ENCODE assay signal across 9 cellular contexts in the genomic region with DNA sequence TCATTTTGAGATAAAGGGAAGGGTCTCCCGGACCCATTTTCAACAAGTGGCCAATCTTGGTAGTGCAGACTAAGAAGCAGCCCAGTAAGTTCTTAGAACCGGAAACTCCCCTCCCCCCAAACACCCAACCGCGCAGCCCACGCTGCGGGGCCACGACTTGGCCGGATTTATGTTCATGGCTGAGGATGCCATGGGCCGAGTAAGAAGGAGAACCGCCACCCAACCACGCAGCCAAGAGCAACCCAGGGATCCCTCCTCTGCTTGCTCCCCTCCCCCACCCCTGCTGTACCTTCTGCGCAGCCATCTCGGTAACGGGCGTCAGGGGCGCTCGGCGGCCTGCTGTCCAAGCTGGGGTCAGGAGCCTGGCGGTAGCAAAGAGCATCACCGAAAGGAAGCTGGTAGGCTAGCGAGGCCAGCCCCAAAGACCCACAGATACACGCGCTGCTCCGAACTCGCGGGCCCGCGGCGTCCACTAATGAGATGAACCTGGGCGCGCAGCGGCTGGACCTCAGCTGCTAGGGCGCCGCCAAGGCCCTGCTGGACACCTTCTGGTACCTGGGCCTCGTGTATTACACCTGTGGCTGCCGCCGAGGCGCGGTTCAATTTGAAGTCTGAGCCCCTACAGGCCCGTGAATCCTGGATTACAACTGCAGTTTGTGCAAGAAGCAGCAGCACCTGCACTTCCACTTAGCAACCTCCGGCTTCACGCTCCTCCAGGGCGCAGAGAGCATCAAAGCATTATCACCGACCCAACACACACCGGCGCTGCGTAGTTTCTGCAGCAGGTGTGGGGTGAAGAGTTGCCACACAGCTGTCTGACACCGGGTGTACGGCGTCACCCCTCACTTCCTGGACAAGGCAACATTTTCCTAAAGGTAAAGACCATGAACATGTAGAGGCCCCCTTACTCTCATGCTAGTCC.
DNase-seq lines count a peak whose midpoint lies in the region; ATAC-seq and TF ChIP-seq lines count a peak whose summit lies in the region.
"Had no signal": no experiment of that assay in that cellular context is flagged by ENCODE, and none has a peak within 500 bp of the region (broad histone marks: within the 10 kb centered on the region; RNA-seq: fewer than 3 reads in every experiment).

No MANE protein-coding gene starts in this region.

- H3K36me3 Mint-ChIP-seq in activated CD8-positive, alpha-beta T cell treated with anti-CD3 and anti-CD28 coated beads, Interleukin-2, amount 10 ng/mL, durations not matched to agents 7 days and 5 days (ENCODE audit: low read depth), result peaks cover 3% of the 10 kb centered on the region

- CTCF ChIA-PET in activated CD8-positive, alpha-beta T cell treated with anti-CD3 and anti-CD28 coated beads, Interleukin-2, amount 10 ng/mL, durations not matched to agents 7 days and 5 days (lab: Charles Lee), result interaction anchor here (1.3 kb wide), 2 partner anchors 59 to 63 kb away, joined by 4 read pairs; no protein-coding TSS in a partner anchor

- peak; percentile 65 for DNase-seq in activated CD8-positive, alpha-beta T cell treated with anti-CD3 and anti-CD28 coated beads, Interleukin-2, amount 10 ng/mL, durations not matched to agents 7 days and 5 days
- DNase-seq in nucleus accumbens (lab: John Stamatoyannopoulos, UW) (peak in 31 of 56 donors; percentile 0 to 58 (median 15)), testis (peak; percentile 43), GOT3 (lab: John Stamatoyannopoulos, UW) (no peak), dedifferentiated amniotic fluid mesenchymal stem cell (ENCODE audit: extremely low spot score) (no peak)

- H3K4me3 ChIP-seq in HUES6 (ENCODE audit: low read depth, low read length) (peak overlapping the region; percentile 58), endocrine pancreas (ENCODE audit: control insufficient read depth, insufficient read depth, low read length) (peak overlapping the region; percentile 83), testis (peak overlapping the region; percentile 61 to 62)

- H3K9me3 ChIP-seq in HUES6 (ENCODE audit: control insufficient read depth, insufficient read depth, low read depth, low read length) (peaks cover 24% of the 10 kb centered on the region), endocrine pancreas (ENCODE audit: control insufficient read depth, low read length) (no peaks in the 10 kb centered on the region), testis (no peaks in the 10 kb centered on the region)

- intact Hi-C loops in testis (cut with DNase I; ENCODE audit: low total_unique reads), result no loop called here

- TF ChIP-seq CTCF in testis (IDR thresholded peaks at IDR 0.05), result peak in 2 of 3 experiments; percentile 42 to 51

- TF ChIP-seq POLR2A in testis (IDR thresholded peaks at IDR 0.05), result no peak

- H3K9ac ChIP-seq in HUES6 (ENCODE audit: low read length) (no peak overlapping the region), endocrine pancreas (ENCODE audit: control insufficient read depth, insufficient read depth, low read length) (peak overlapping the region; percentile 2)

- H3K4me3 Mint-ChIP-seq in activated CD8-positive, alpha-beta T cell treated with anti-CD3 and anti-CD28 coated beads, Interleukin-2, amount 10 ng/mL, durations not matched to agents 7 days and 5 days, result peak overlapping the region; percentile 84

- H3K27ac ChIP-seq in HUES6 (ENCODE audit: low read depth, low read length), result no peak overlapping the region
- H3K27ac ChIP-seq in testis, result peak overlapping the region; percentile 41 to 50

- H3K4me1 Mint-ChIP-seq in activated CD8-positive, alpha-beta T cell treated with anti-CD3 and anti-CD28 coated beads, Interleukin-2, amount 10 ng/mL, durations not matched to agents 7 days and 5 days (ENCODE audit: low read depth), result peaks cover 17% of the 10 kb centered on the region

- H3K9me3 Mint-ChIP-seq in activated CD8-positive, alpha-beta T cell treated with anti-CD3 and anti-CD28 coated beads, Interleukin-2, amount 10 ng/mL, durations not matched to agents 7 days and 5 days (ENCODE audit: insufficient read depth), result no peaks in the 10 kb centered on the region

- H3K27me3 Mint-ChIP-seq in activated CD8-positive, alpha-beta T cell treated with anti-CD3 and anti-CD28 coated beads, Interleukin-2, amount 10 ng/mL, durations not matched to agents 7 days and 5 days (ENCODE audit: low read depth), result no peaks in the 10 kb centered on the region

- H3K4me1 ChIP-seq in HUES6 (ENCODE audit: control insufficient read depth, insufficient read depth, low read length) (no peaks in the 10 kb centered on the region; the same call in 1 of the 2 replicates), endocrine pancreas (ENCODE audit: control insufficient read depth, insufficient read depth, low read length) (no peaks in the 10 kb centered on the region), testis (no peaks in the 10 kb centered on the region)

- POLR2A ChIA-PET in activated CD8-positive, alpha-beta T cell treated with anti-CD3 and anti-CD28 coated beads, Interleukin-2, amount 10 ng/mL, durations not matched to agents 7 days and 5 days (lab: Charles Lee), result interaction anchor here (0.7 kb wide), 1 partner anchor 26 kb away, joined by 3 read pairs; no protein-coding TSS in a partner anchor

- ATAC-seq in activated CD8-positive, alpha-beta T cell treated with anti-CD3 and anti-CD28 coated beads, Interleukin-2, amount 10 ng/mL, durations not matched to agents 7 days and 5 days, result peak; percentile 91
- ATAC-seq in GM19328 (IDR thresholded peaks at IDR 0.05; ENCODE audit: unreplicated experiment), result no peak
- ATAC-seq: Panc1 had no signal

- H3K36me3 ChIP-seq in HUES6 (ENCODE audit: control insufficient read depth, insufficient read depth, low read length) (no peaks in the 10 kb centered on the region), endocrine pancreas (ENCODE audit: control insufficient read depth, insufficient read depth, low read length) (no peaks in the 10 kb centered on the region), testis (ENCODE audit: low read depth, missing control alignments) (no peaks in the 10 kb centered on the region)

- H3K27ac Mint-ChIP-seq in activated CD8-positive, alpha-beta T cell treated with anti-CD3 and anti-CD28 coated beads, Interleukin-2, amount 10 ng/mL, durations not matched to agents 7 days and 5 days, result peak overlapping the region; percentile 89

- H3K27me3 ChIP-seq in HUES6 (ENCODE audit: control insufficient read depth, insufficient read depth, low read length) (peaks cover 6% of the 10 kb centered on the region; the same call in 1 of the 2 replicates), endocrine pancreas (ENCODE audit: control insufficient read depth, insufficient read depth, low read length) (no peaks in the 10 kb centered on the region), testis (no peaks in the 10 kb centered on the region)

- 0 to 17% methylated on average over 1 to 33 of the region's 50 CpGs for WGBS in testis, 2 donors

Comparison
In these comparisons a context has a peak if more than half of its experiments do, and no peak if none do; other contexts are left out.
1. DNase-seq: peak in activated CD8-positive, alpha-beta T cell treated with anti-CD3 and anti-CD28 coated beads, Interleukin-2, amount 10 ng/mL, durations not matched to agents 7 days and 5 days (single experiment), nucleus accumbens (31 of 56) and testis (single experiment); none in GOT3 (single experiment) and dedifferentiated amniotic fluid mesenchymal stem cell (single experiment).
2. Peak in every context shown above with its lines, with median percentiles within 50 percentile points of each other: H3K4me3 ChIP-seq.